Comparison of ENCODE assay signal across 9 cellular contexts in genomic region chr5:112228672-112229071, GRCh38.
DNase-seq lines count a peak whose midpoint lies in the region; ATAC-seq and TF ChIP-seq lines count a peak whose summit lies in the region.
"Had no signal": no experiment of that assay in that cellular context is flagged by ENCODE, and none has a peak within 500 bp of the region (broad histone marks: within the 10 kb centered on the region; RNA-seq: fewer than 3 reads in every experiment).

No MANE protein-coding gene starts in this region.

- POLR2A ChIA-PET in AG04449 (lab: Yijun Ruan, JAX) (no interaction called here), HEK293T (lab: Yijun Ruan, JAX) (no interaction called here)

- no peaks in the 10 kb centered on the region for H3K36me3 ChIP-seq in left lung

- H3K27ac ChIP-seq in left lung = no peak overlapping the region

- ATAC-seq in left lung = peak; percentile 99

- intact Hi-C loops in left lung (cut with DNase I) = loop anchor here in 1 of 2 donors (10.0 kb wide), 1 partner anchor 186 kb away; the partner anchor contains the start of gene EPB41L4A

- H3K4me3 ChIP-seq in AG04449 (ENCODE audit: low read depth, low read length) = no peak overlapping the region
- no peak overlapping the region for H3K4me3 ChIP-seq in cardiac fibroblast (replicated peaks in 1 of 2; ENCODE audit: low read depth in 2 of 2, low read length in 2 of 2)
- H3K4me3 ChIP-seq in left lung = no peak overlapping the region

- H3K4me1 ChIP-seq in left lung = peaks cover 7% of the 10 kb centered on the region in 2 donors

- H3K27me3 ChIP-seq in left lung = no peaks in the 10 kb centered on the region

- DNase-seq in AG04449 (ENCODE audit: low read depth, low spot score) (peak; percentile 3), MV-4-11 (lab: John Stamatoyannopoulos, UW) (peak; percentile 8), cardiac fibroblast (ENCODE audit: low read depth in 2 of 2) (peak; percentile 36 to 91), left lung (peak; percentile 87 to 88), NCI-H2171 treated with DMSO at 0.1 percent for 48 hours (lab: John Stamatoyannopoulos, UW) (no peak), NCI-H146 treated with DMSO at 0.1 percent for 48 hours (lab: John Stamatoyannopoulos, UW; ENCODE audit: unreplicated experiment) (no peak), HEK293T (ENCODE audit: extremely low spot score) (no peak)
- no peak for DNase-seq in activated CD4-positive, CD25-positive, alpha-beta regulatory T cell treated with anti-CD3 and anti-CD28 coated beads, Interleukin-2, amount 50 U/mL, for 72 hours
- DNase-seq: occipital lobe had no signal

- H3K9me3 ChIP-seq in left lung = no peaks in the 10 kb centered on the region

- TF ChIP-seq CTCF in AG04449 (IDR thresholded peaks at IDR 0.05; ENCODE audit: insufficient read depth, low read length, missing control alignments) (no peak), cardiac fibroblast (IDR thresholded peaks at IDR 0.05; ENCODE audit: low read depth, low read length) (no peak), left lung (IDR thresholded peaks at IDR 0.05) (no peak)

- CTCF ChIA-PET in AG04449 (lab: Yijun Ruan, JAX) = no interaction called here
- CTCF ChIA-PET in HEK293T (lab: Yijun Ruan, JAX) = no interaction called here

TF ChIP-seq in HEK293T, 16 proteins besides CTCF, POLR2A, EP300 and RAD21:
- TF ChIP-seq FOXK2 (IDR thresholded peaks at IDR 0.05) = no peak

Comparison
In these comparisons a context has a peak if more than half of its experiments do, and no peak if none do; other contexts are left out.
1. DNase-seq: peak in AG04449 (single experiment), MV-4-11 (single experiment), cardiac fibroblast (2 of 2) and left lung (2 of 2); none in activated CD4-positive, CD25-positive, alpha-beta regulatory T cell treated with anti-CD3 and anti-CD28 coated beads, Interleukin-2, amount 50 U/mL, for 72 hours (single experiment), NCI-H2171 treated with DMSO at 0.1 percent for 48 hours (single experiment), NCI-H146 treated with DMSO at 0.1 percent for 48 hours (single experiment) and HEK293T (single experiment).